In genomic region chr20:61978491-61978890, GRCh38 we compare ENCODE assay signal across 24 cellular contexts.
"Had no signal": no experiment of that assay in that cellular context is flagged by ENCODE, and none has a peak within 500 bp of the region (broad histone marks: within the 10 kb centered on the region; RNA-seq: fewer than 3 reads in every experiment).

No MANE protein-coding gene starts in this region.

- H3K9me3 ChIP-seq: left ventricle myocardium inferior, neutrophil, psoas muscle, right lobe of liver, tibial nerve, uterus had no signal

- DNase-seq: hippocampal formation; kidney glomerular epithelial cell; left cardiac atrium; left ventricle myocardium inferior; naive B cell; natural killer cell; nephron progenitor cell; occipital lobe; psoas muscle; right lobe of liver; small intestine; stimulated activated CD4-positive, alpha-beta T cell treated with anti-CD3 and anti-CD28 coated beads, Interleukin-1b, Interleukin-23, amount 100 ng/mL, for 48 hours; stimulated activated CD4-positive, alpha-beta T cell treated with anti-CD3 and anti-CD28 coated beads, Interleukin-2, amount 100 ng/mL, for 48 hours; stimulated activated CD4-positive, alpha-beta T cell treated with anti-CD3 and anti-CD28 coated beads, Interleukin-4, amount 100 ng/mL, for 4 hours; stimulated activated CD8-positive, alpha-beta memory T cell treated with anti-CD3 and anti-CD28 coated beads, Interleukin-4, amount 100 ng/mL, for 48 hours; stimulated activated naive CD4-positive, alpha-beta T cell treated with Interleukin-2 at 50 U/mL for 16 hours; stimulated activated naive CD8-positive, alpha-beta T cell treated with anti-CD3 and anti-CD28 coated beads, Interleukin-15, amount 100 ng/mL, for 72 hours; substantia nigra; uterus had no signal

- H3K27ac ChIP-seq: left ventricle myocardium inferior, neural progenitor cell, neutrophil, parathyroid adenoma, psoas muscle, right lobe of liver, tibial nerve, uterus had no signal

- H3K4me1 ChIP-seq: parathyroid adenoma, psoas muscle, right lobe of liver, uterus had no signal

- H3K36me3 ChIP-seq: uterus had no signal

- H3K4me3 ChIP-seq: left ventricle myocardium inferior, neural progenitor cell, psoas muscle, right lobe of liver, tibial nerve, uterus had no signal

- ATAC-seq: left cardiac atrium; natural killer cell; psoas muscle; right lobe of liver; stimulated activated memory B cell treated with anti-CD40 and anti-IgM and Interleukin-4, amounts not matched to agents 10 μg/mL and 1 μg/mL and 100 μg/mL, for 72 hours; stimulated activated naive CD8-positive, alpha-beta T cell treated with anti-CD3 and anti-CD28 coated beads, Interleukin-15, amount 100 ng/mL, for 72 hours had no signal

- H3K27me3 ChIP-seq: neural progenitor cell, neutrophil, right lobe of liver, tibial nerve, uterus had no signal
